Comparison of ENCODE assay signal across 1 cellular context in the genomic region with DNA sequence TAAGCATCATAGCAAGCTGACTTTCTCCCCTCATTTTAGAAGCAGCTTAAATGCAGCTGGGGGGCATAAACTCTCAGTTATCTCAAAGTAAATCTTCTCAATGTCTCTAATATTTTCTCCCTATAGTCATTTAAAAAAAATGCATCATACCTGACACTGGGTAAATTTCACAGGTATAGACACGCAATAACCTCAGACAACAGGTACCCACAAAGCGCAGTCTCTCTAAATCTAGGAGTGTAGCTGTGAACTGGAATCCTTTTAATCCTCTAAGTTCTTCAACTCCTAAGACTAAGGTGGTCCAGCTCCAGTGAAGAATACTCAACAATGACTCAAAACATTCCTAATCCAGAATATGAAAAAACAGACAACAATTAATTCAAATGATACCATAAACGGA.
TF ChIP-seq lines count a peak whose summit lies in the region.

No MANE protein-coding gene starts in this region.

TF ChIP-seq in GM12878, 131 proteins besides CTCF, POLR2A, EP300 and RAD21:
- TF ChIP-seq SRF (IDR thresholded peaks at IDR 0.05; ENCODE audit: low read depth in 2 of 2, low read length in 2 of 2) = no peak
- TF ChIP-seq, protein P1, sequence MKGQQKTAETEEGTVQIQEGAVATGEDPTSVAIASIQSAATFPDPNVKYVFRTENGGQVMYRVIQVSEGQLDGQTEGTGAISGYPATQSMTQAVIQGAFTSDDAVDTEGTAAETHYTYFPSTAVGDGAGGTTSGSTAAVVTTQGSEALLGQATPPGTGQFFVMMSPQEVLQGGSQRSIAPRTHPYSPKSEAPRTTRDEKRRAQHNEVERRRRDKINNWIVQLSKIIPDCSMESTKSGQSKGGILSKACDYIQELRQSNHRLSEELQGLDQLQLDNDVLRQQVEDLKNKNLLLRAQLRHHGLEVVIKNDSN (IDR thresholded peaks at IDR 0.05; ENCODE audit: borderline replicate concordance, extremely low read length, insufficient read depth, low read depth, low read length) = no peak
- no peak for TF ChIP-seq GABPA (IDR thresholded peaks at IDR 0.05; ENCODE audit: low read depth)
- TF ChIP-seq LARP7 (IDR thresholded peaks at IDR 0.05) = no peak
- no peak for TF ChIP-seq CBX5 (IDR thresholded peaks at IDR 0.05; ENCODE audit: low read depth)
- TF ChIP-seq, protein P2, sequence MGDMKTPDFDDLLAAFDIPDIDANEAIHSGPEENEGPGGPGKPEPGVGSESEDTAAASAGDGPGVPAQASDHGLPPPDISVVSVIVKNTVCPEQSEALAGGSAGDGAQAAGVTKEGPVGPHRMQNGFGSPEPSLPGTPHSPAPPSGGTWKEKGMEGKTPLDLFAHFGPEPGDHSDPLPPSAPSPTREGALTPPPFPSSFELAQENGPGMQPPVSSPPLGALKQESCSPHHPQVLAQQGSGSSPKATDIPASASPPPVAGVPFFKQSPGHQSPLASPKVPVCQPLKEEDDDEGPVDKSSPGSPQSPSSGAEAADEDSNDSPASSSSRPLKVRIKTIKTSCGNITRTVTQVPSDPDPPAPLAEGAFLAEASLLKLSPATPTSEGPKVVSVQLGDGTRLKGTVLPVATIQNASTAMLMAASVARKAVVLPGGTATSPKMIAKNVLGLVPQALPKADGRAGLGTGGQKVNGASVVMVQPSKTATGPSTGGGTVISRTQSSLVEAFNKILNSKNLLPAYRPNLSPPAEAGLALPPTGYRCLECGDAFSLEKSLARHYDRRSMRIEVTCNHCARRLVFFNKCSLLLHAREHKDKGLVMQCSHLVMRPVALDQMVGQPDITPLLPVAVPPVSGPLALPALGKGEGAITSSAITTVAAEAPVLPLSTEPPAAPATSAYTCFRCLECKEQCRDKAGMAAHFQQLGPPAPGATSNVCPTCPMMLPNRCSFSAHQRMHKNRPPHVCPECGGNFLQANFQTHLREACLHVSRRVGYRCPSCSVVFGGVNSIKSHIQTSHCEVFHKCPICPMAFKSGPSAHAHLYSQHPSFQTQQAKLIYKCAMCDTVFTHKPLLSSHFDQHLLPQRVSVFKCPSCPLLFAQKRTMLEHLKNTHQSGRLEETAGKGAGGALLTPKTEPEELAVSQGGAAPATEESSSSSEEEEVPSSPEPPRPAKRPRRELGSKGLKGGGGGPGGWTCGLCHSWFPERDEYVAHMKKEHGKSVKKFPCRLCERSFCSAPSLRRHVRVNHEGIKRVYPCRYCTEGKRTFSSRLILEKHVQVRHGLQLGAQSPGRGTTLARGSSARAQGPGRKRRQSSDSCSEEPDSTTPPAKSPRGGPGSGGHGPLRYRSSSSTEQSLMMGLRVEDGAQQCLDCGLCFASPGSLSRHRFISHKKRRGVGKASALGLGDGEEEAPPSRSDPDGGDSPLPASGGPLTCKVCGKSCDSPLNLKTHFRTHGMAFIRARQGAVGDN (IDR thresholded peaks at IDR 0.05) = no peak
- no peak for TF ChIP-seq RUNX3 (IDR thresholded peaks at IDR 0.05; ENCODE audit: low read length)
- TF ChIP-seq NFXL1 (IDR thresholded peaks at IDR 0.05; ENCODE audit: borderline replicate concordance) = no peak
- TF ChIP-seq ASH2L (IDR thresholded peaks at IDR 0.05; ENCODE audit: borderline replicate concordance, low read depth) = no peak
- TF ChIP-seq SIX5 (IDR thresholded peaks at IDR 0.05; ENCODE audit: low read depth, low read length, severe bottlenecking) = no peak
- TF ChIP-seq FOXM1 (IDR thresholded peaks at IDR 0.05; ENCODE audit: low read depth, low read length) = no peak
- TF ChIP-seq FOXK2 (IDR thresholded peaks at IDR 0.05) = no peak
- TF ChIP-seq MYC (IDR thresholded peaks at IDR 0.05; ENCODE audit: insufficient read depth, insufficient read length, insufficient replicate concordance, low read length, severe bottlenecking) = no peak
- no peak for TF ChIP-seq HDAC2 (IDR thresholded peaks at IDR 0.05)
- TF ChIP-seq USF2 (IDR thresholded peaks at IDR 0.05; ENCODE audit: borderline replicate concordance, low read depth, low read length) = no peak
- TF ChIP-seq, protein P3, sequence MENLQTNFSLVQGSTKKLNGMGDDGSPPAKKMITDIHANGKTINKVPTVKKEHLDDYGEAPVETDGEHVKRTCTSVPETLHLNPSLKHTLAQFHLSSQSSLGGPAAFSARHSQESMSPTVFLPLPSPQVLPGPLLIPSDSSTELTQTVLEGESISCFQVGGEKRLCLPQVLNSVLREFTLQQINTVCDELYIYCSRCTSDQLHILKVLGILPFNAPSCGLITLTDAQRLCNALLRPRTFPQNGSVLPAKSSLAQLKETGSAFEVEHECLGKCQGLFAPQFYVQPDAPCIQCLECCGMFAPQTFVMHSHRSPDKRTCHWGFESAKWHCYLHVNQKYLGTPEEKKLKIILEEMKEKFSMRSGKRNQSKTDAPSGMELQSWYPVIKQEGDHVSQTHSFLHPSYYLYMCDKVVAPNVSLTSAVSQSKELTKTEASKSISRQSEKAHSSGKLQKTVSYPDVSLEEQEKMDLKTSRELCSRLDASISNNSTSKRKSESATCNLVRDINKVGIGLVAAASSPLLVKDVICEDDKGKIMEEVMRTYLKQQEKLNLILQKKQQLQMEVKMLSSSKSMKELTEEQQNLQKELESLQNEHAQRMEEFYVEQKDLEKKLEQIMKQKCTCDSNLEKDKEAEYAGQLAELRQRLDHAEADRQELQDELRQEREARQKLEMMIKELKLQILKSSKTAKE (IDR thresholded peaks at IDR 0.05; ENCODE audit: low read depth, poor library complexity, severe bottlenecking) = no peak
- TF ChIP-seq CEBPB (IDR thresholded peaks at IDR 0.05; ENCODE audit: borderline replicate concordance in 1 of 2, low read depth in 2 of 2, low read length in 2 of 2) = no peak
